Comparison of ENCODE assay signal across 14 cellular contexts in genomic region chr1:198641966-198642656, GRCh38. TPM values are rescaled to one million over a fixed set of nuclear protein-coding genes. Genes with fewer than 3 reads are reported as not detected.
DNase-seq lines count a peak whose midpoint lies in the region; ATAC-seq and TF ChIP-seq lines count a peak whose summit lies in the region.
"Had no signal": no experiment of that assay in that cellular context is flagged by ENCODE, and none has a peak within 500 bp of the region (broad histone marks: within the 10 kb centered on the region; RNA-seq: fewer than 3 reads in every experiment).

No MANE protein-coding gene starts in this region.

- H3K9me3 Mint-ChIP-seq in T-cell: no peaks in the 10 kb centered on the region

- H3K4me3 Mint-ChIP-seq in T-cell: peak overlapping the region; percentile 79 to 93 (median 81)
- H3K4me3 Mint-ChIP-seq: endodermal cell had no signal

- no peaks in the 10 kb centered on the region; the same call in 1 of the 2 replicates for H3K9me2 ChIP-seq in MM.1S (replicated peaks; ENCODE audit: insufficient read depth, low read length)

- H3K27me3 ChIP-seq in ACC112 (ENCODE audit: insufficient read depth, low read length): no peaks in the 10 kb centered on the region
- no peaks in the 10 kb centered on the region for H3K27me3 ChIP-seq in mononuclear cell (ENCODE audit: insufficient read depth, low read length)
- H3K27me3 ChIP-seq in MM.1S (replicated peaks; ENCODE audit: insufficient read depth, low read length): no peaks in the 10 kb centered on the region

- peak overlapping the region; percentile 88 to 99 for H3K27ac Mint-ChIP-seq in T-cell
- H3K27ac Mint-ChIP-seq: endodermal cell had no signal

- DNase-seq in T-cell: no peak
- DNase-seq in stimulated activated naive CD4-positive, alpha-beta T cell treated with Interleukin-2 at 50 U/mL for 16 hours (lab: John Stamatoyannopoulos, UW): no peak
- no peak for DNase-seq in MM.1S
- DNase-seq: endodermal cell, left colon, NCI-H1105, NCI-H510A, small intestine had no signal

- TF ChIP-seq CTCF in MM.1S (IDR thresholded peaks at IDR 0.05; ENCODE audit: low read length): no peak

- H2AFZ ChIP-seq in ACC112 (ENCODE audit: low read length, unreplicated experiment): peak overlapping the region; percentile 59
- H2AFZ ChIP-seq in MM.1S (ENCODE audit: low read length): no peak overlapping the region

- CTCF ChIA-PET in T-cell (lab: Charles Lee): interaction anchor here in 1 of 2 donors (0.6 kb wide), 2 partner anchors 30 to 54 kb away, joined by 3 read pairs; no protein-coding TSS in a partner anchor

- peaks cover 51% of the 10 kb centered on the region for H3K36me3 Mint-ChIP-seq in T-cell

- H3K27ac ChIP-seq in ACC112 (ENCODE audit: low read depth, low read length): no peak overlapping the region
- H3K27ac ChIP-seq in MM.1S (ENCODE audit: low read length): no peak overlapping the region
- H3K27ac ChIP-seq: C4-2B had no signal

- H3K4me1 ChIP-seq in ACC112 (ENCODE audit: control insufficient read depth, insufficient read depth, low read length, unreplicated experiment) (peaks cover 9% of the 10 kb centered on the region), mononuclear cell (ENCODE audit: insufficient read depth, low read length) (peaks cover 32% of the 10 kb centered on the region), MM.1S (ENCODE audit: low read length) (no peaks in the 10 kb centered on the region)

- no peak for ATAC-seq in T-cell (replicated peaks in 1 of 4)
- no peak for ATAC-seq in HG03521 (IDR thresholded peaks at IDR 0.05; ENCODE audit: unreplicated experiment)
- no peak for ATAC-seq in HG03108 (IDR thresholded peaks at IDR 0.05; ENCODE audit: unreplicated experiment)
- ATAC-seq: left colon had no signal

- H3K4me3 ChIP-seq in ACC112 (ENCODE audit: low read depth, low read length) (no peak overlapping the region), GM08714 (ENCODE audit: low read length) (peak overlapping the region; percentile 11; the same call in 1 of the 2 replicates), mononuclear cell (ENCODE audit: low read length) (peak overlapping the region; percentile 91), MM.1S (ENCODE audit: low read length) (no peak overlapping the region)

- H4K20me1 ChIP-seq in MM.1S (ENCODE audit: insufficient read depth, low read length): no peaks in the 10 kb centered on the region

- no peak overlapping the region for H3K9ac ChIP-seq in MM.1S (ENCODE audit: low read length)

- POLR2A ChIA-PET in T-cell (lab: Charles Lee): interaction anchor here in 1 of 2 donors (0.8 to 1.2 kb wide), 4 partner anchors 15 to 54 kb away, joined by 3 to 7 read pairs (median 4); no protein-coding TSS in a partner anchor

- H3K9me3 ChIP-seq in mononuclear cell (ENCODE audit: low read depth, low read length) (no peaks in the 10 kb centered on the region), MM.1S (replicated peaks; ENCODE audit: insufficient read depth, low read length) (no peaks in the 10 kb centered on the region)

- peaks cover 43 to 64% (median 49%) of the 10 kb centered on the region in 3 donors for H3K4me1 Mint-ChIP-seq in T-cell

- no peak overlapping the region for H3K4me2 ChIP-seq in MM.1S (ENCODE audit: low read depth, low read length)

- H3K27me3 Mint-ChIP-seq in T-cell: no peaks in the 10 kb centered on the region

- H3F3A ChIP-seq in MM.1S (ENCODE audit: insufficient read depth, low read length): no peaks in the 10 kb centered on the region

- no peaks in the 10 kb centered on the region for H3K79me2 ChIP-seq in ACC112 (ENCODE audit: control insufficient read depth, insufficient read depth, low read length, unreplicated experiment)
- H3K79me2 ChIP-seq in MM.1S (ENCODE audit: low read length): no peaks in the 10 kb centered on the region

- H3K36me3 ChIP-seq in ACC112 (ENCODE audit: insufficient read depth, low read length) (no peaks in the 10 kb centered on the region), MM.1S (replicated peaks; ENCODE audit: insufficient read depth, low read length) (no peaks in the 10 kb centered on the region)

RNA-seq across cellular contexts. Expression of gene PTPRC, which starts 3.3 kb away (rescaled TPM):
- total RNA-seq in T-cell (100 to 1,000 TPM; 674 to 984 (median 781) TPM), mononuclear cell (1,024 TPM)

Comparison
In these comparisons a context has a peak if more than half of its experiments do, and no peak if none do; other contexts are left out.
1. H3K4me3 ChIP-seq: peak in GM08714 (single experiment) and mononuclear cell (single experiment); none in ACC112 (single experiment) and MM.1S (single experiment).